ENCODE assay signal across 8 cellular contexts in the genomic region with DNA sequence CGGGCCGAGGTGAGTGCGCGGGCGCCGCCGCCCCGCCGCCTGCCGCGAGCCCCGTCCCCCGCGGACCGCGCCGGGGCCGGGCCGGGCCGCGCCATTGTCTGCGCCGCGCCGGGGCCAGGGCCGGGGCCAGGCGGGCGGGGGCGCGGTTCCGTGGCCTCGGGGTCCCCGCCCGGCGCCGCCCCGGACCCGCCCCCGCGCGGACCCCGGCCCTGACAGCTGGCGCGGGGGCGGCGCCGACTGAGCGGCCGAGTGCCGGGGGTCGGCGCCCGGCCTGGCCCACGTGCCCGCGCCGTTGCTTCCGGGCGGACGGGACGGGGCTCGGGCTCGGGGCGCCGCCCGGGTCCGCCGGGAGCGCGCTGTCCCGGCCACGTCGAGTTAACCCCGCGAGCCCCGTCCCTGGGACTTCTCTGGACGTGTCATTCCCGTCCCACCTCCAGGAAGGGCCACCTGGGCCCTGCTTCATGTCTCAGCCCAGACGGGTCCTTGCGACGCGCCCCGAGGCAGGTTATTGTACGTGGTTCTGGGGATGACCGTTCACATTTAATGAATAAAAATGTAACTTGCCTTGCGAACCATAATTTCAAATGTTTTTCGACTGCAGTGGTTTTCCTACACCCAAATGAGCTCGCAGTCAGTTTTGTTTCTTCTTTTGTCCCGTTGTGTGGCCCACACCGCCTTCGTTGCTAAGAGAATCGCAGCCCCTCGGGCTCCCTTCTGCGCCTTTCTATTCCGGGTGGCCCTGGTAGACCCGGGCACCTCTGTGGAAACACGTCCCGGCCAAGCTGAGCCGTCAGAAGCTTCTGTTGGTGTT. TPM values are rescaled to one million over a fixed set of nuclear protein-coding genes. Genes with fewer than 3 reads are reported as not detected.
DNase-seq lines count a peak whose midpoint lies in the region; ATAC-seq and TF ChIP-seq lines count a peak whose summit lies in the region.

No MANE protein-coding gene starts in this region.

- H3K27ac Mint-ChIP-seq in stimulated activated effector memory CD8-positive, alpha-beta T cell treated with anti-CD3 and anti-CD28 coated beads, Interleukin-12 subunit alpha, Interleukin-12 subunit beta, amount 100 ng/mL, for 72 hours: peak overlapping the region; percentile 95

- peaks cover 0 to 3% (median 0%) of the 10 kb centered on the region in 9 donors for H3K36me3 ChIP-seq in heart left ventricle

- peak overlapping the region in 11 of 12 donors; percentile 33 to 80 (median 65) for H3K27ac ChIP-seq in heart left ventricle

- in situ Hi-C loops in astrocyte of the cerebellum (cut with HindIII; ENCODE audit: low sequenced_read_pairs): no loop called here

- H3K27me3 ChIP-seq in heart left ventricle: peaks cover 7 to 17% (median 13%) of the 10 kb centered on the region in 9 donors

- peak in 4 of 5 donors; percentile 23 to 50 (median 41) for DNase-seq in heart left ventricle
- DNase-seq in cardiac septum (ENCODE audit: low spot score): no peak
- DNase-seq in HFF-Myc (ENCODE audit: extremely low read depth, low read depth): no peak
- peak; percentile 62 for DNase-seq in NAMALWA (ENCODE audit: low spot score)
- DNase-seq in astrocyte of the cerebellum (ENCODE audit: low read depth): no peak
- DNase-seq in iPS-NIHi7 (ENCODE audit: extremely low spot score): peak; percentile 58
- peak in 1 of 2 donors; percentile 69 for DNase-seq in stimulated activated effector memory CD8-positive, alpha-beta T cell treated with anti-CD3 and anti-CD28 coated beads, Interleukin-12 subunit alpha, Interleukin-12 subunit beta, amount 100 ng/mL, for 72 hours (ENCODE audit: low spot score in 2 of 2)
- DNase-seq in NCI-H1105 (lab: John Stamatoyannopoulos, UW): no peak

- whole genome bisulfite sequencing in heart left ventricle, 4 donors: 1 to 2% (median 1%) methylated on average over 35 to 99 of the region's 99 CpGs

- TF ChIP-seq CTCF in heart left ventricle (IDR thresholded peaks at IDR 0.05): no peak
- TF ChIP-seq CTCF in HFF-Myc (IDR thresholded peaks at IDR 0.05; ENCODE audit: low read depth, low read length, missing control alignments): no peak
- no peak for TF ChIP-seq CTCF in astrocyte of the cerebellum (IDR thresholded peaks at IDR 0.05; ENCODE audit: low read depth, low read length, missing control alignments)

- TF ChIP-seq POLR2A in heart left ventricle (IDR thresholded peaks at IDR 0.05): no peak

- peaks cover 6 to 38% (median 25%) of the 10 kb centered on the region in 12 donors for H3K4me1 ChIP-seq in heart left ventricle

- intact Hi-C loops in heart left ventricle (cut with DNase I): loop anchor here in 4 of 10 donors (2.0 to 10.0 kb wide), 7 partner anchors 25 to 65 kb away; a partner anchor contains a TSS
- intact Hi-C loops in cardiac septum (cut with DNase I): loop anchor here (2.0 kb wide), 2 partner anchors 27 to 65 kb away; a partner anchor contains a TSS

- peak overlapping the region; percentile 48 to 95 (median 69) for H3K4me3 ChIP-seq in heart left ventricle
- H3K4me3 ChIP-seq in HFF-Myc (replicated peaks; ENCODE audit: low read depth, low read length): peak overlapping the region; percentile 95
- H3K4me3 ChIP-seq in astrocyte of the cerebellum (ENCODE audit: low read depth, low read length): peak overlapping the region; percentile 78

- H3K9me3 ChIP-seq in heart left ventricle: no peaks in the 10 kb centered on the region

- H3K4me1 Mint-ChIP-seq in stimulated activated effector memory CD8-positive, alpha-beta T cell treated with anti-CD3 and anti-CD28 coated beads, Interleukin-12 subunit alpha, Interleukin-12 subunit beta, amount 100 ng/mL, for 72 hours: peaks cover 61% of the 10 kb centered on the region

- peaks cover 43% of the 10 kb centered on the region for H3K36me3 Mint-ChIP-seq in stimulated activated effector memory CD8-positive, alpha-beta T cell treated with anti-CD3 and anti-CD28 coated beads, Interleukin-12 subunit alpha, Interleukin-12 subunit beta, amount 100 ng/mL, for 72 hours

- H3K4me3 Mint-ChIP-seq in stimulated activated effector memory CD8-positive, alpha-beta T cell treated with anti-CD3 and anti-CD28 coated beads, Interleukin-12 subunit alpha, Interleukin-12 subunit beta, amount 100 ng/mL, for 72 hours: peak overlapping the region; percentile 96

- no peaks in the 10 kb centered on the region for H3K9me3 Mint-ChIP-seq in stimulated activated effector memory CD8-positive, alpha-beta T cell treated with anti-CD3 and anti-CD28 coated beads, Interleukin-12 subunit alpha, Interleukin-12 subunit beta, amount 100 ng/mL, for 72 hours

- ATAC-seq in heart left ventricle: no peak
- peak; percentile 62 for ATAC-seq in stimulated activated effector memory CD8-positive, alpha-beta T cell treated with anti-CD3 and anti-CD28 coated beads, Interleukin-12 subunit alpha, Interleukin-12 subunit beta, amount 100 ng/mL, for 72 hours

RNA-seq across cellular contexts. Expression of a gene that starts 0.5 kb away (rescaled TPM):
- 1 to 10 TPM; 2.9 to 8.6 (median 4.9) TPM for total RNA-seq in heart left ventricle
- 1 to 10 TPM; 2.2 to 7.8 TPM for polyA plus RNA-seq in heart left ventricle
- total RNA-seq in cardiac septum: 6.2 TPM

RNA-seq across cellular contexts. Expression of a gene that starts 26.5 kb away (rescaled TPM):
- total RNA-seq in heart left ventricle (10 to 100 TPM; 13.9 to 27.0 (median 18.5) TPM), cardiac septum (18.0 TPM)
- 10 to 100 TPM; 12.0 TPM for polyA plus RNA-seq in heart left ventricle

Comparison
In these comparisons a context has a peak if more than half of its experiments do, and no peak if none do; other contexts are left out.
1. DNase-seq: peak in heart left ventricle (4 of 5), NAMALWA (single experiment) and iPS-NIHi7 (single experiment); none in cardiac septum (single experiment), HFF-Myc (single experiment), astrocyte of the cerebellum (single experiment) and NCI-H1105 (single experiment).
2. Peak in every context shown above with its lines, with median percentiles within 50 percentile points of each other: H3K4me3 ChIP-seq.